Comparison of ENCODE assay signal across 1 cellular context in the genomic region with DNA sequence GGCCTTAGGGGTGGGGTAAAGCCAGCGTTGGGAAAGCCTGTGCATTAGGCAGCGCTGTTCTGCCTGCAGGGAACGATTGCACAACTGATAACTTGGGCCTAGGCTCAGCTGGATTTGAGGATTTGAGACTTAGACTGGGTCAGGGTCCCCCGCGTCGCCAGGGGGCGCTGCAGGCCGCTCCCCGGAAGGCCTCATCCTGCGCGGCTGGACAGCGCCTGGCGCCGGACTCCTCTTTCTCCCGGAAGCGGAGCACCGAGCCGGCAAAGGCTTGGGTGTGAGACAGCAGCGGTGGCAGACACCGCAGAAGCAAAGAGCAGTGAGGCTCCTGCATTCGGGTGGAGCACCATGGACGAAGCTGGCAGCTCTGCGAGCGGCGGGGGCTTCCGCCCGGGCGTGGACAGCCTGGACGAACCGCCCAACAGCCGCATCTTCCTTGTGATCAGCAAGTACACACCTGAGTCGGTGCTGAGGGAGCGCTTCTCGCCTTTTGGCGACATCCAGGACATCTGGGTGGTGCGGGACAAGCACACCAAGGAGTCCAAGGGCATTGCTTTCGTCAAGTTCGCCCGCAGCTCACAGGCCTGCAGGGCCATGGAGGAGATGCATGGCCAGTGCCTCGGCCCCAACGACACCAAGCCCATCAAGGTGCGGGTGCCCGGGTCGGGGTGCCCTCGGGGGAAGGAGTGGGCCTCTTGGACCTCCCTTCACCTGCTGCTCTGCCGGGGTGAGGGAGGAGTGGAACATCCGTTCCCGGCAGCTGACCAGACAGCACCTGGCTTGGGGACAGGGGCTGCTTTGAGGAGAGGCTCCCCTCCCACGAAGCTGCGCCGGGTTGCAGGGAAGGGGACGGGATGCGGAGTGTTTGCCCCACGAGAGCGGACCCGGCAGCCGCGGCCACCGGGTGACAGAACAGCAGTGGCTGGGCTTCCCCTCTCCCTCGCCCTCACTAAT.
A peak's percentile ranks its signal among the peaks of the same experiment; 100 is the strongest.
TF ChIP-seq lines count a peak whose summit lies in the region.

A gene with protein sequence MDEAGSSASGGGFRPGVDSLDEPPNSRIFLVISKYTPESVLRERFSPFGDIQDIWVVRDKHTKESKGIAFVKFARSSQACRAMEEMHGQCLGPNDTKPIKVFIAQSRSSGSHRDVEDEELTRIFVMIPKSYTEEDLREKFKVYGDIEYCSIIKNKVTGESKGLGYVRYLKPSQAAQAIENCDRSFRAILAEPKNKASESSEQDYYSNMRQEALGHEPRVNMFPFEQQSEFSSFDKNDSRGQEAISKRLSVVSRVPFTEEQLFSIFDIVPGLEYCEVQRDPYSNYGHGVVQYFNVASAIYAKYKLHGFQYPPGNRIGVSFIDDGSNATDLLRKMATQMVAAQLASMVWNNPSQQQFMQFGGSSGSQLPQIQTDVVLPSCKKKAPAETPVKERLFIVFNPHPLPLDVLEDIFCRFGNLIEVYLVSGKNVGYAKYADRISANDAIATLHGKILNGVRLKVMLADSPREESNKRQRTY (plus strand): TSS at position 236 of the 951 bp plus-strand sequence. CDS start 110 bp downstream, at position 346.

TF ChIP-seq in K562, 482 proteins besides CTCF, POLR2A, EP300 and RAD21 (continued from another document and continues in another):
- TF ChIP-seq, protein P1, sequence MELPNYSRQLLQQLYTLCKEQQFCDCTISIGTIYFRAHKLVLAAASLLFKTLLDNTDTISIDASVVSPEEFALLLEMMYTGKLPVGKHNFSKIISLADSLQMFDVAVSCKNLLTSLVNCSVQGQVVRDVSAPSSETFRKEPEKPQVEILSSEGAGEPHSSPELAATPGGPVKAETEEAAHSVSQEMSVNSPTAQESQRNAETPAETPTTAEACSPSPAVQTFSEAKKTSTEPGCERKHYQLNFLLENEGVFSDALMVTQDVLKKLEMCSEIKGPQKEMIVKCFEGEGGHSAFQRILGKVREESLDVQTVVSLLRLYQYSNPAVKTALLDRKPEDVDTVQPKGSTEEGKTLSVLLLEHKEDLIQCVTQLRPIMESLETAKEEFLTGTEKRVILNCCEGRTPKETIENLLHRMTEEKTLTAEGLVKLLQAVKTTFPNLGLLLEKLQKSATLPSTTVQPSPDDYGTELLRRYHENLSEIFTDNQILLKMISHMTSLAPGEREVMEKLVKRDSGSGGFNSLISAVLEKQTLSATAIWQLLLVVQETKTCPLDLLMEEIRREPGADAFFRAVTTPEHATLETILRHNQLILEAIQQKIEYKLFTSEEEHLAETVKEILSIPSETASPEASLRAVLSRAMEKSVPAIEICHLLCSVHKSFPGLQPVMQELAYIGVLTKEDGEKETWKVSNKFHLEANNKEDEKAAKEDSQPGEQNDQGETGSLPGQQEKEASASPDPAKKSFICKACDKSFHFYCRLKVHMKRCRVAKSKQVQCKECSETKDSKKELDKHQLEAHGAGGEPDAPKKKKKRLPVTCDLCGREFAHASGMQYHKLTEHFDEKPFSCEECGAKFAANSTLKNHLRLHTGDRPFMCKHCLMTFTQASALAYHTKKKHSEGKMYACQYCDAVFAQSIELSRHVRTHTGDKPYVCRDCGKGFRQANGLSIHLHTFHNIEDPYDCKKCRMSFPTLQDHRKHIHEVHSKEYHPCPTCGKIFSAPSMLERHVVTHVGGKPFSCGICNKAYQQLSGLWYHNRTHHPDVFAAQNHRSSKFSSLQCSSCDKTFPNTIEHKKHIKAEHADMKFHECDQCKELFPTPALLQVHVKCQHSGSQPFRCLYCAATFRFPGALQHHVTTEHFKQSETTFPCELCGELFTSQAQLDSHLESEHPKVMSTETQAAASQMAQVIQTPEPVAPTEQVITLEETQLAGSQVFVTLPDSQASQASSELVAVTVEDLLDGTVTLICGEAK (IDR thresholded peaks at IDR 0.05), result peak; percentile 91
- TF ChIP-seq, protein P1 (CRISPR knock-in tag; IDR thresholded peaks at IDR 0.05), result no peak
- TF ChIP-seq, protein P2, sequence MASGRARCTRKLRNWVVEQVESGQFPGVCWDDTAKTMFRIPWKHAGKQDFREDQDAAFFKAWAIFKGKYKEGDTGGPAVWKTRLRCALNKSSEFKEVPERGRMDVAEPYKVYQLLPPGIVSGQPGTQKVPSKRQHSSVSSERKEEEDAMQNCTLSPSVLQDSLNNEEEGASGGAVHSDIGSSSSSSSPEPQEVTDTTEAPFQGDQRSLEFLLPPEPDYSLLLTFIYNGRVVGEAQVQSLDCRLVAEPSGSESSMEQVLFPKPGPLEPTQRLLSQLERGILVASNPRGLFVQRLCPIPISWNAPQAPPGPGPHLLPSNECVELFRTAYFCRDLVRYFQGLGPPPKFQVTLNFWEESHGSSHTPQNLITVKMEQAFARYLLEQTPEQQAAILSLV (tag; IDR thresholded peaks at IDR 0.05), result 0 out of 2 replicates have a peak, but pooled peaks have one; percentile 37
- TF ChIP-seq CBX8 (IDR thresholded peaks at IDR 0.05; ENCODE audit: borderline replicate concordance, extremely low read depth, low read depth, low read length, poor library complexity, severe bottlenecking) (no peak), L3MBTL2 (IDR thresholded peaks at IDR 0.05) (peak; percentile 78), MCM5 (IDR thresholded peaks at IDR 0.05; ENCODE audit: low read depth) (no peak), ZNF707 (CRISPR knock-in tag; conservative IDR thresholded peaks at IDR 0.05) (no peak), POLR3G (IDR thresholded peaks at IDR 0.05; ENCODE audit: extremely low read depth, insufficient read length, insufficient replicate concordance) (no peak), GABPA (tag; conservative IDR thresholded peaks at IDR 0.05; ENCODE audit: low read depth) (peak; percentile 95), ZNF133 (CRISPR knock-in tag; IDR thresholded peaks at IDR 0.05) (no peak), ELF2 (CRISPR knock-in tag; IDR thresholded peaks at IDR 0.05) (peak; percentile 97), PHF20 (IDR thresholded peaks at IDR 0.05; ENCODE audit: partially characterized antibody) (peak; percentile 94), HMG20A (CRISPR knock-in tag; conservative IDR thresholded peaks at IDR 0.05) (no peak), MAFK (IDR thresholded peaks at IDR 0.05; ENCODE audit: low read length) (peak; percentile 25; the same call in 1 of the 2 replicates), ZNF778 (CRISPR knock-in tag; IDR thresholded peaks at IDR 0.05) (no peak)
- TF ChIP-seq, protein P3, sequence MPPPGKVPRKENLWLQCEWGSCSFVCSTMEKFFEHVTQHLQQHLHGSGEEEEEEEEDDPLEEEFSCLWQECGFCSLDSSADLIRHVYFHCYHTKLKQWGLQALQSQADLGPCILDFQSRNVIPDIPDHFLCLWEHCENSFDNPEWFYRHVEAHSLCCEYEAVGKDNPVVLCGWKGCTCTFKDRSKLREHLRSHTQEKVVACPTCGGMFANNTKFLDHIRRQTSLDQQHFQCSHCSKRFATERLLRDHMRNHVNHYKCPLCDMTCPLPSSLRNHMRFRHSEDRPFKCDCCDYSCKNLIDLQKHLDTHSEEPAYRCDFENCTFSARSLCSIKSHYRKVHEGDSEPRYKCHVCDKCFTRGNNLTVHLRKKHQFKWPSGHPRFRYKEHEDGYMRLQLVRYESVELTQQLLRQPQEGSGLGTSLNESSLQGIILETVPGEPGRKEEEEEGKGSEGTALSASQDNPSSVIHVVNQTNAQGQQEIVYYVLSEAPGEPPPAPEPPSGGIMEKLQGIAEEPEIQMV (tag; conservative IDR thresholded peaks at IDR 0.05; ENCODE audit: low read depth), result no peak
- TF ChIP-seq, protein P4, sequence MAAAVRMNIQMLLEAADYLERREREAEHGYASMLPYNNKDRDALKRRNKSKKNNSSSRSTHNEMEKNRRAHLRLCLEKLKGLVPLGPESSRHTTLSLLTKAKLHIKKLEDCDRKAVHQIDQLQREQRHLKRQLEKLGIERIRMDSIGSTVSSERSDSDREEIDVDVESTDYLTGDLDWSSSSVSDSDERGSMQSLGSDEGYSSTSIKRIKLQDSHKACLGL (CRISPR knock-in tag; IDR thresholded peaks at IDR 0.05; ENCODE audit: borderline replicate concordance, poor library complexity, severe bottlenecking), result no peak
- TF ChIP-seq, protein P5, sequence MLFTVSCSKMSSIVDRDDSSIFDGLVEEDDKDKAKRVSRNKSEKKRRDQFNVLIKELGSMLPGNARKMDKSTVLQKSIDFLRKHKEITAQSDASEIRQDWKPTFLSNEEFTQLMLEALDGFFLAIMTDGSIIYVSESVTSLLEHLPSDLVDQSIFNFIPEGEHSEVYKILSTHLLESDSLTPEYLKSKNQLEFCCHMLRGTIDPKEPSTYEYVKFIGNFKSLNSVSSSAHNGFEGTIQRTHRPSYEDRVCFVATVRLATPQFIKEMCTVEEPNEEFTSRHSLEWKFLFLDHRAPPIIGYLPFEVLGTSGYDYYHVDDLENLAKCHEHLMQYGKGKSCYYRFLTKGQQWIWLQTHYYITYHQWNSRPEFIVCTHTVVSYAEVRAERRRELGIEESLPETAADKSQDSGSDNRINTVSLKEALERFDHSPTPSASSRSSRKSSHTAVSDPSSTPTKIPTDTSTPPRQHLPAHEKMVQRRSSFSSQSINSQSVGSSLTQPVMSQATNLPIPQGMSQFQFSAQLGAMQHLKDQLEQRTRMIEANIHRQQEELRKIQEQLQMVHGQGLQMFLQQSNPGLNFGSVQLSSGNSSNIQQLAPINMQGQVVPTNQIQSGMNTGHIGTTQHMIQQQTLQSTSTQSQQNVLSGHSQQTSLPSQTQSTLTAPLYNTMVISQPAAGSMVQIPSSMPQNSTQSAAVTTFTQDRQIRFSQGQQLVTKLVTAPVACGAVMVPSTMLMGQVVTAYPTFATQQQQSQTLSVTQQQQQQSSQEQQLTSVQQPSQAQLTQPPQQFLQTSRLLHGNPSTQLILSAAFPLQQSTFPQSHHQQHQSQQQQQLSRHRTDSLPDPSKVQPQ (CRISPR knock-in tag; IDR thresholded peaks at IDR 0.05; ENCODE audit: borderline replicate concordance), result no peak
- TF ChIP-seq, protein P6, sequence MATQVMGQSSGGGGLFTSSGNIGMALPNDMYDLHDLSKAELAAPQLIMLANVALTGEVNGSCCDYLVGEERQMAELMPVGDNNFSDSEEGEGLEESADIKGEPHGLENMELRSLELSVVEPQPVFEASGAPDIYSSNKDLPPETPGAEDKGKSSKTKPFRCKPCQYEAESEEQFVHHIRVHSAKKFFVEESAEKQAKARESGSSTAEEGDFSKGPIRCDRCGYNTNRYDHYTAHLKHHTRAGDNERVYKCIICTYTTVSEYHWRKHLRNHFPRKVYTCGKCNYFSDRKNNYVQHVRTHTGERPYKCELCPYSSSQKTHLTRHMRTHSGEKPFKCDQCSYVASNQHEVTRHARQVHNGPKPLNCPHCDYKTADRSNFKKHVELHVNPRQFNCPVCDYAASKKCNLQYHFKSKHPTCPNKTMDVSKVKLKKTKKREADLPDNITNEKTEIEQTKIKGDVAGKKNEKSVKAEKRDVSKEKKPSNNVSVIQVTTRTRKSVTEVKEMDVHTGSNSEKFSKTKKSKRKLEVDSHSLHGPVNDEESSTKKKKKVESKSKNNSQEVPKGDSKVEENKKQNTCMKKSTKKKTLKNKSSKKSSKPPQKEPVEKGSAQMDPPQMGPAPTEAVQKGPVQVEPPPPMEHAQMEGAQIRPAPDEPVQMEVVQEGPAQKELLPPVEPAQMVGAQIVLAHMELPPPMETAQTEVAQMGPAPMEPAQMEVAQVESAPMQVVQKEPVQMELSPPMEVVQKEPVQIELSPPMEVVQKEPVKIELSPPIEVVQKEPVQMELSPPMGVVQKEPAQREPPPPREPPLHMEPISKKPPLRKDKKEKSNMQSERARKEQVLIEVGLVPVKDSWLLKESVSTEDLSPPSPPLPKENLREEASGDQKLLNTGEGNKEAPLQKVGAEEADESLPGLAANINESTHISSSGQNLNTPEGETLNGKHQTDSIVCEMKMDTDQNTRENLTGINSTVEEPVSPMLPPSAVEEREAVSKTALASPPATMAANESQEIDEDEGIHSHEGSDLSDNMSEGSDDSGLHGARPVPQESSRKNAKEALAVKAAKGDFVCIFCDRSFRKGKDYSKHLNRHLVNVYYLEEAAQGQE (CRISPR knock-in tag; IDR thresholded peaks at IDR 0.05; ENCODE audit: low read depth), result peak; percentile 96
- TF ChIP-seq, protein P7, sequence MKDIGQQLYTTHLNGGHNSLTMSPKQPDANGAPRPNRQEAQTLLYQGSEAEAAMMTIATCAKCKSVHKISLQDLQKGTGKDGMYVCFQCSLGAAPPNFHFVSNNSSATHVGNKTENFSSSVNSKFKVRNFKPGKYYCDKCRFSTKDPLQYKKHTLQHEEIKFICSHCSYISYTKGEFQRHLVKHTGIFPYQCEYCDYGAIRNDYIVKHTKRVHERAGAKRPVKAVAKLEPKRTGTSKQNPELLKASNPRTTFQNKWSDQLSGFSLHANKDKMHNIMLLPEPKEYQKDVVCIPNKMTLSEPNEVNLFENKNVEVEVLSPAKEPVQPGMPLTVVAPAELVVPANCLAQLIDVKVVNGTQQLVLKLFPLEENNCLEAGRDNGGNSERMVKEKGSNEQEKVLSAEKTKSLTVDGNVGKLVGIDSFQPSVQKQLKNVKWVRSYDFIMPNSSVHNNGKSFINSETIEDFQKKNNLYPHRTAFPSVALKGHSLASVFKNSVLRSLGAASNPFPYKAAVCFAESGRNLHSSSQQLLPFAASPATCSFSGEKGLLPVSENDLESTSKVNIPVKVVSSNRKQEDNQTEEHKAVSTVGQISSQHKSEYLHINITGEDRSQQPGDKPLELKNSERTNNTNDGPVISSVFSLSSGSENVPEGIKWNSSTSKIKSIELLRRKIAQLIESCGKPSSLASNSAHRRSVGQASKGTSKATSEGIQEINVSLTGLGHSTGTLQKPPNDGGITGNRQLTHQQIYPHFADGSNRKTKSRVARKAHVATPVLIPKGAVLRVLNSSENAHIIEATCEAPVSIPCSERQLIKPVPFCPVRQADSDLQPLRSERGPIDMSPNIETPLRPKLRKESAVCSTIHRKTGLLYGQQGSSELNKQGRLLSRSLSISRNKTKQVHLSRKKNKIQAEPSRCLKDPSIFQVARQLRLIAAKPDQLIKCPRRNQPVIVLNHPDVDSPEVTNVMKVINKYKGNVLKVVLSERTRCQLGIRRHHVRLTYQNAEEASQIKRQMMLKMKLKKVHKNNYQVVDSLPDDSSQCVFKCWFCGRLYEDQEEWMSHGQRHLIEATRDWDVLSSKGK (CRISPR knock-in tag; IDR thresholded peaks at IDR 0.05), result no peak
